Comparison of ENCODE assay signal across 19 cellular contexts in genomic region chr1:151986501-151987190, GRCh38. TPM values are rescaled to one million over a fixed set of nuclear protein-coding genes. Genes with fewer than 3 reads are reported as not detected.
DNase-seq lines count a peak whose midpoint lies in the region; ATAC-seq and TF ChIP-seq lines count a peak whose summit lies in the region.
"Had no signal": no experiment of that assay in that cellular context is flagged by ENCODE, and none has a peak within 500 bp of the region (broad histone marks: within the 10 kb centered on the region; RNA-seq: fewer than 3 reads in every experiment).

No MANE protein-coding gene starts in this region.

- no peak overlapping the region for H3K4me3 ChIP-seq in RWPE2 (ENCODE audit: severe bottlenecking)
- H3K4me3 ChIP-seq in MG63: no peak overlapping the region
- H3K4me3 ChIP-seq: testis had no signal

- no peak for TF ChIP-seq CTCF in RWPE2 (IDR thresholded peaks at IDR 0.05; ENCODE audit: poor library complexity, severe bottlenecking)

- H3K27me3 ChIP-seq in RWPE2 (ENCODE audit: insufficient read depth, poor library complexity, severe bottlenecking) (no peaks in the 10 kb centered on the region), MG63 (no peaks in the 10 kb centered on the region)
- H3K27me3 ChIP-seq: testis had no signal

- peaks cover 52% of the 10 kb centered on the region for H3K4me1 ChIP-seq in RWPE2 (ENCODE audit: insufficient read depth, poor library complexity, severe bottlenecking)

- H3K27ac Mint-ChIP-seq in stimulated activated naive CD8-positive, alpha-beta T cell treated with anti-CD3 and anti-CD28 coated beads, Interleukin-15, Interleukin-2, amounts not matched to agents 100 ng/mL and 50 ng/mL, for 24 hours: peak overlapping the region; percentile 0
- H3K27ac Mint-ChIP-seq in stimulated activated naive CD8-positive, alpha-beta T cell treated with anti-CD3 and anti-CD28 coated beads, Interleukin-15, amount 100 ng/mL, for 72 hours: peak overlapping the region in 1 of 2 donors; percentile 40
- H3K27ac Mint-ChIP-seq: activated T-helper 17 cell treated with anti-CD3 and anti-CD28 coated beads, Interleukin-2, amount 50 U/mL, for 72 hours had no signal

- H3K9me3 Mint-ChIP-seq in stimulated activated naive CD8-positive, alpha-beta T cell treated with anti-CD3 and anti-CD28 coated beads, Interleukin-15, Interleukin-2, amounts not matched to agents 100 ng/mL and 50 ng/mL, for 24 hours: no peaks in the 10 kb centered on the region
- no peaks in the 10 kb centered on the region for H3K9me3 Mint-ChIP-seq in stimulated activated naive CD8-positive, alpha-beta T cell treated with anti-CD3 and anti-CD28 coated beads, Interleukin-15, amount 100 ng/mL, for 72 hours
- H3K9me3 Mint-ChIP-seq: activated T-helper 17 cell treated with anti-CD3 and anti-CD28 coated beads, Interleukin-2, amount 50 U/mL, for 72 hours had no signal

- H3K36me3 ChIP-seq in RWPE2 (ENCODE audit: low read depth) (peaks cover 94% of the 10 kb centered on the region), MG63 (peaks cover 75% of the 10 kb centered on the region)

- DNase-seq in stimulated activated naive CD8-positive, alpha-beta T cell treated with anti-CD3 and anti-CD28 coated beads, Interleukin-15, amount 100 ng/mL, for 72 hours: no peak
- no peak for DNase-seq in RWPE2 (ENCODE audit: low spot score)
- peak; percentile 70 for DNase-seq in kidney glomerular epithelial cell (lab: John Stamatoyannopoulos, UW)
- no peak for DNase-seq in NCI-H526 (lab: John Stamatoyannopoulos, UW)
- no peak for DNase-seq in HT-29 (ENCODE audit: low spot score)
- no peak for DNase-seq in MG63
- DNase-seq: activated CD4-positive, CD25-positive, alpha-beta regulatory T cell; Kasumi-1; NCI-H69; nucleus accumbens; retina; SIG-M5; stimulated activated CD4-positive, alpha-beta T cell treated with anti-CD3 and anti-CD28 coated beads, Interleukin-12 subunit alpha, Interleukin-12 subunit beta, amount 100 ng/mL, for 4 hours; testis had no signal

- no peaks in the 10 kb centered on the region for H3K9me3 ChIP-seq in RWPE2 (ENCODE audit: severe bottlenecking)
- H3K9me3 ChIP-seq in MG63: no peaks in the 10 kb centered on the region
- H3K9me3 ChIP-seq: testis had no signal

- no peaks in the 10 kb centered on the region for H3K27me3 Mint-ChIP-seq in stimulated activated naive CD8-positive, alpha-beta T cell treated with anti-CD3 and anti-CD28 coated beads, Interleukin-15, Interleukin-2, amounts not matched to agents 100 ng/mL and 50 ng/mL, for 24 hours
- H3K27me3 Mint-ChIP-seq in stimulated activated naive CD8-positive, alpha-beta T cell treated with anti-CD3 and anti-CD28 coated beads, Interleukin-15, amount 100 ng/mL, for 72 hours: no peaks in the 10 kb centered on the region
- H3K27me3 Mint-ChIP-seq: activated T-helper 17 cell treated with anti-CD3 and anti-CD28 coated beads, Interleukin-2, amount 50 U/mL, for 72 hours had no signal

- H3K4me1 Mint-ChIP-seq in stimulated activated naive CD8-positive, alpha-beta T cell treated with anti-CD3 and anti-CD28 coated beads, Interleukin-15, Interleukin-2, amounts not matched to agents 100 ng/mL and 50 ng/mL, for 24 hours (ENCODE audit: low read depth): peaks cover 82% of the 10 kb centered on the region
- peaks cover 83% of the 10 kb centered on the region for H3K4me1 Mint-ChIP-seq in stimulated activated naive CD8-positive, alpha-beta T cell treated with anti-CD3 and anti-CD28 coated beads, Interleukin-15, amount 100 ng/mL, for 72 hours

- H3K36me3 Mint-ChIP-seq in stimulated activated naive CD8-positive, alpha-beta T cell treated with anti-CD3 and anti-CD28 coated beads, Interleukin-15, Interleukin-2, amounts not matched to agents 100 ng/mL and 50 ng/mL, for 24 hours (ENCODE audit: low read depth): peaks cover 62% of the 10 kb centered on the region

- peak overlapping the region; percentile 100 for H3K27ac ChIP-seq in RWPE2 (ENCODE audit: poor library complexity, severe bottlenecking)
- H3K27ac ChIP-seq: testis had no signal

- H3K4me3 Mint-ChIP-seq in stimulated activated naive CD8-positive, alpha-beta T cell treated with anti-CD3 and anti-CD28 coated beads, Interleukin-15, Interleukin-2, amounts not matched to agents 100 ng/mL and 50 ng/mL, for 24 hours: no peak overlapping the region
- no peak overlapping the region for H3K4me3 Mint-ChIP-seq in stimulated activated naive CD8-positive, alpha-beta T cell treated with anti-CD3 and anti-CD28 coated beads, Interleukin-15, amount 100 ng/mL, for 72 hours

- ATAC-seq in stimulated activated naive CD8-positive, alpha-beta T cell treated with anti-CD3 and anti-CD28 coated beads, Interleukin-15, amount 100 ng/mL, for 72 hours: no peak
- ATAC-seq in RWPE2 (ENCODE audit: low read depth) (no peak), HG03571 (IDR thresholded peaks at IDR 0.05; ENCODE audit: unreplicated experiment) (no peak)
- ATAC-seq: activated T-helper 17 cell treated with anti-CD3 and anti-CD28 coated beads, Interleukin-2, amount 50 U/mL, for 72 hours; esophagus mucosa; left lobe of liver had no signal

RNA-seq across cellular contexts. Expression of gene S100A10, which starts 7.0 kb away (rescaled TPM):
- 279 and 305 TPM in 2 replicates for total RNA-seq in HT-29 (2014; rRNA removed; shearing (Covaris generic))
- total RNA-seq in MG63 (2014; rRNA removed; shearing (Covaris generic); ENCODE audit: low replicate concordance): 213 and 271 TPM in 2 replicates

RNA-seq across cellular contexts. Expression of gene S100A11, which starts 50.2 kb away (rescaled TPM):
- 326 and 331 TPM in 2 replicates for total RNA-seq in HT-29 (2014; rRNA removed; shearing (Covaris generic))
- total RNA-seq in MG63 (2014; rRNA removed; shearing (Covaris generic); ENCODE audit: low replicate concordance): 347 and 507 TPM in 2 replicates
